In genomic region chr13:79581870-79582315, GRCh38 we compare ENCODE assay signal across 15 cellular contexts.
DNase-seq lines count a peak whose midpoint lies in the region; ATAC-seq and TF ChIP-seq lines count a peak whose summit lies in the region.
"Had no signal": no experiment of that assay in that cellular context is flagged by ENCODE, and none has a peak within 500 bp of the region (broad histone marks: within the 10 kb centered on the region; RNA-seq: fewer than 3 reads in every experiment).

No MANE protein-coding gene starts in this region.

- no peaks in the 10 kb centered on the region for H3K4me1 ChIP-seq in right atrium auricular region

- DNase-seq in A172 (ENCODE audit: low spot score) (peak; percentile 81), MG63 (peak; percentile 89), cardiac fibroblast (ENCODE audit: low read depth in 2 of 2) (peak; percentile 63 to 74), right atrium auricular region (ENCODE audit: low spot score) (peak; percentile 61), DMS114 treated with DMSO at 0.1 percent for 48 hours (lab: John Stamatoyannopoulos, UW; ENCODE audit: unreplicated experiment) (no peak), GDM1 (lab: John Stamatoyannopoulos, UW) (no peak)
- DNase-seq: activated CD4-positive, alpha-beta T cell treated with anti-CD3 and anti-CD28 coated beads, Interleukin-2, amount 10 ng/mL, durations not matched to agents 24 days and 14 days; activated gamma-delta T cell treated with Interleukin-2 at 50 U/mL for 16 hours; dermis blood vessel endothelial cell; DND-41; natural killer cell; stimulated activated naive CD4-positive, alpha-beta T cell had no signal

- H3K27ac ChIP-seq in right atrium auricular region: no peak overlapping the region

- H3K9me3 ChIP-seq in MG63 (peaks cover 5% of the 10 kb centered on the region), right atrium auricular region (peaks cover 0 to 7% of the 10 kb centered on the region in 2 donors)

- no peaks in the 10 kb centered on the region for H3K36me3 ChIP-seq in MG63
- no peaks in the 10 kb centered on the region for H3K36me3 ChIP-seq in right atrium auricular region

- TF ChIP-seq CTCF in cardiac fibroblast (IDR thresholded peaks at IDR 0.05; ENCODE audit: low read depth, low read length) (no peak), right atrium auricular region (IDR thresholded peaks at IDR 0.05) (no peak)

- H3K4me3 ChIP-seq in MG63: no peak overlapping the region
- no peak overlapping the region for H3K4me3 ChIP-seq in cardiac fibroblast (replicated peaks in 1 of 2; ENCODE audit: low read depth in 2 of 2, low read length in 2 of 2)
- H3K4me3 ChIP-seq in right atrium auricular region: no peak overlapping the region
- H3K4me3 ChIP-seq: GM23338 had no signal

- ATAC-seq in HG02938 (IDR thresholded peaks at IDR 0.05; ENCODE audit: unreplicated experiment) (no peak), GM19463 (IDR thresholded peaks at IDR 0.05; ENCODE audit: unreplicated experiment) (no peak)
- ATAC-seq: GM23338, natural killer cell had no signal

- no peaks in the 10 kb centered on the region for H3K27me3 ChIP-seq in MG63
- H3K27me3 ChIP-seq in right atrium auricular region: no peaks in the 10 kb centered on the region

Comparison
In these comparisons a context has a peak if more than half of its experiments do, and no peak if none do; other contexts are left out.
1. DNase-seq: peak in A172 (single experiment), MG63 (single experiment), cardiac fibroblast (2 of 2) and right atrium auricular region (single experiment); none in DMS114 treated with DMSO at 0.1 percent for 48 hours (single experiment) and GDM1 (single experiment).